Comparison of ENCODE assay signal across 35 cellular contexts in the genomic region with DNA sequence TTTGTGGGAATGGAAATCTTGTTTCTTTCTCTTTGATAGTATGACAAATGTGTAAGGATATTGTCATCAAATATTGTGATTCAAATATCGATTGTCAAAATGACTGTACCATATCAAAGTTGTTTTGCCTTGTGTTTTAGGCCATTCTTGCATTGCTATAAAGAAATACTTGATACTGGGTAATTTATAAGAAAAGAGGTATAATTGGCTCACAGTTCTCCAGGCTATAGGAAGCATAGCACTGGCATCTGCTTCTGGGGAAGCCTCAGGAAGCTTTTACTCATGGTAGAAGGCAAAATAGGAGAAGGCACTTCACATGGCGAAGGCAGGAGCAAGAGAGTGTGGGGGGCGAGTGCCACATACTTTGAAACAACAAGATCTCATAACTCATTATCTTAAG.
"Had no signal": no experiment of that assay in that cellular context is flagged by ENCODE, and none has a peak within 500 bp of the region (broad histone marks: within the 10 kb centered on the region; RNA-seq: fewer than 3 reads in every experiment).

No MANE protein-coding gene starts in this region.

- H3K27me3 ChIP-seq: body of pancreas, breast epithelium, cardiac muscle cell, colonic mucosa, dorsolateral prefrontal cortex, esophagus muscularis mucosa, foreskin keratinocyte, gastroesophageal sphincter, heart right ventricle had no signal

- DNase-seq: activated CD4-positive, alpha-beta memory T cell treated with anti-CD3 and anti-CD28 coated beads for 36 hours; activated CD4-positive, alpha-beta T cell treated with anti-CD3 and anti-CD28 coated beads for 36 hours; activated CD4-positive, alpha-beta T cell treated with anti-CD3 and anti-CD28 coated beads, Interleukin-2, amount 10 ng/mL, durations not matched to agents 24 days and 14 days; activated CD4-positive, CD25-positive, alpha-beta regulatory T cell; activated CD4-positive, CD25-positive, alpha-beta regulatory T cell treated with anti-CD3 and anti-CD28 coated beads, Interleukin-2, amount 50 U/mL, for 72 hours; activated CD8-positive, alpha-beta memory T cell treated with anti-CD3 and anti-CD28 coated beads, Interleukin-2, amount 10 ng/mL, durations not matched to agents 7 days and 5 days; activated CD8-positive, alpha-beta memory T cell treated with anti-CD3 and anti-CD28 coated beads, Interleukin-2, amount 50 U/mL, for 4 hours; activated CD8-positive, alpha-beta T cell treated with anti-CD3 and anti-CD28 coated beads, Interleukin-2, amount 10 ng/mL, durations not matched to agents 7 days and 5 days; activated effector memory CD4-positive, alpha-beta T cell treated with Interleukin-2 at 50 U/mL for 16 hours; activated gamma-delta T cell treated with Interleukin-2 at 50 U/mL for 16 hours; activated naive CD4-positive, alpha-beta T cell treated with anti-CD3 and anti-CD28 coated beads, Interleukin-2, amount 50 U/mL, for 16 hours; activated naive CD4-positive, alpha-beta T cell treated with Interleukin-2 at 50 U/mL for 16 hours; activated T-cell treated with anti-CD3 and anti-CD28 coated beads, Interleukin-2, amount 50 U/mL, for 1 hour; amniotic stem cell; anterior cingulate cortex; body of pancreas; central memory CD4-positive, alpha-beta T cell; cerebellar nuclear complex; colonic mucosa; dorsolateral prefrontal cortex; effector memory CD4-positive, alpha-beta T cell; erythroblast; foreskin keratinocyte; heart right ventricle; T-helper 1 cell; T-helper 17 cell; T1000 had no signal

- H3K27ac Mint-ChIP-seq: activated CD4-positive, alpha-beta memory T cell treated with anti-CD3 and anti-CD28 coated beads for 36 hours; activated CD4-positive, alpha-beta T cell treated with anti-CD3 and anti-CD28 coated beads for 36 hours; activated CD4-positive, alpha-beta T cell treated with anti-CD3 and anti-CD28 coated beads, Interleukin-2, amount 10 ng/mL, durations not matched to agents 24 days and 14 days; activated CD8-positive, alpha-beta memory T cell treated with anti-CD3 and anti-CD28 coated beads, Interleukin-2, amount 10 ng/mL, durations not matched to agents 7 days and 5 days; activated CD8-positive, alpha-beta T cell treated with anti-CD3 and anti-CD28 coated beads, Interleukin-2, amount 10 ng/mL, durations not matched to agents 7 days and 5 days; activated naive CD8-positive, alpha-beta T cell; activated T-helper 17 cell treated with anti-CD3 and anti-CD28 coated beads, Interleukin-2, amount 50 U/mL, for 72 hours; dendritic cell treated with granulocyte-macrophage colony-stimulating factor and Interleukin-4, amounts not matched to agents 40 ng/mL and 50 ng/mL, for 4 days; T-helper 2 cell treated with Interferon-gamma antibody and Interleukin-4, amounts not matched to agents 5 μg/mL and 100 μg/mL, for 36 hours had no signal

- H3K27me3 Mint-ChIP-seq: activated CD4-positive, alpha-beta memory T cell treated with anti-CD3 and anti-CD28 coated beads for 36 hours; activated CD4-positive, alpha-beta T cell treated with anti-CD3 and anti-CD28 coated beads for 36 hours; activated CD4-positive, alpha-beta T cell treated with anti-CD3 and anti-CD28 coated beads, Interleukin-2, amount 10 ng/mL, durations not matched to agents 24 days and 14 days; activated CD8-positive, alpha-beta memory T cell treated with anti-CD3 and anti-CD28 coated beads, Interleukin-2, amount 10 ng/mL, durations not matched to agents 7 days and 5 days; activated naive CD8-positive, alpha-beta T cell; activated T-helper 17 cell treated with anti-CD3 and anti-CD28 coated beads, Interleukin-2, amount 50 U/mL, for 72 hours; dendritic cell treated with granulocyte-macrophage colony-stimulating factor and Interleukin-4, amounts not matched to agents 40 ng/mL and 50 ng/mL, for 4 days; T-helper 17 cell had no signal

- H3K4me3 ChIP-seq: body of pancreas, breast epithelium, cardiac muscle cell, colonic mucosa, dorsolateral prefrontal cortex, esophagus muscularis mucosa, gastroesophageal sphincter, heart right ventricle had no signal

- H3K4me3 Mint-ChIP-seq: activated CD4-positive, alpha-beta memory T cell treated with anti-CD3 and anti-CD28 coated beads for 36 hours; activated CD4-positive, alpha-beta T cell treated with anti-CD3 and anti-CD28 coated beads for 36 hours; activated CD4-positive, alpha-beta T cell treated with anti-CD3 and anti-CD28 coated beads, Interleukin-2, amount 10 ng/mL, durations not matched to agents 24 days and 14 days; activated CD8-positive, alpha-beta memory T cell treated with anti-CD3 and anti-CD28 coated beads, Interleukin-2, amount 10 ng/mL, durations not matched to agents 7 days and 5 days; activated CD8-positive, alpha-beta T cell treated with anti-CD3 and anti-CD28 coated beads, Interleukin-2, amount 10 ng/mL, durations not matched to agents 7 days and 5 days; activated naive CD8-positive, alpha-beta T cell; activated T-helper 17 cell treated with anti-CD3 and anti-CD28 coated beads, Interleukin-2, amount 50 U/mL, for 72 hours; dendritic cell treated with granulocyte-macrophage colony-stimulating factor and Interleukin-4, amounts not matched to agents 40 ng/mL and 50 ng/mL, for 4 days; T-helper 17 cell; T-helper 2 cell treated with Interferon-gamma antibody and Interleukin-4, amounts not matched to agents 5 μg/mL and 100 μg/mL, for 36 hours had no signal

- H3K4me1 Mint-ChIP-seq: activated T-helper 17 cell treated with anti-CD3 and anti-CD28 coated beads, Interleukin-2, amount 50 U/mL, for 72 hours had no signal

- H3K36me3 ChIP-seq: breast epithelium, colonic mucosa had no signal

- H3K9me3 Mint-ChIP-seq: activated CD4-positive, alpha-beta memory T cell treated with anti-CD3 and anti-CD28 coated beads for 36 hours; activated CD4-positive, alpha-beta T cell treated with anti-CD3 and anti-CD28 coated beads, Interleukin-2, amount 10 ng/mL, durations not matched to agents 24 days and 14 days; activated T-helper 17 cell treated with anti-CD3 and anti-CD28 coated beads, Interleukin-2, amount 50 U/mL, for 72 hours; dendritic cell treated with granulocyte-macrophage colony-stimulating factor and Interleukin-4, amounts not matched to agents 40 ng/mL and 50 ng/mL, for 4 days; T-helper 2 cell treated with Interferon-gamma antibody and Interleukin-4, amounts not matched to agents 5 μg/mL and 100 μg/mL, for 36 hours had no signal

- ATAC-seq: activated CD4-positive, alpha-beta T cell treated with anti-CD3 and anti-CD28 coated beads for 36 hours; activated CD8-positive, alpha-beta memory T cell treated with anti-CD3 and anti-CD28 coated beads, Interleukin-2, amount 10 ng/mL, durations not matched to agents 7 days and 5 days; activated CD8-positive, alpha-beta T cell treated with anti-CD3 and anti-CD28 coated beads, Interleukin-2, amount 10 ng/mL, durations not matched to agents 7 days and 5 days; activated T-helper 17 cell treated with anti-CD3 and anti-CD28 coated beads, Interleukin-2, amount 50 U/mL, for 72 hours; body of pancreas; foreskin keratinocyte; gastroesophageal sphincter; heart right ventricle; T-helper 17 cell had no signal

- H3K9me3 ChIP-seq: body of pancreas, breast epithelium, colonic mucosa, esophagus muscularis mucosa, gastroesophageal sphincter, heart right ventricle had no signal

- H3K27ac ChIP-seq: body of pancreas, breast epithelium, cardiac muscle cell, colonic mucosa, dorsolateral prefrontal cortex, esophagus muscularis mucosa, foreskin keratinocyte, gastroesophageal sphincter, heart right ventricle had no signal

- H3K4me1 ChIP-seq: body of pancreas, breast epithelium, colonic mucosa had no signal
